1 cellular context compared by ENCODE assay signal in genomic region chr1:51303315-51303714, GRCh38.
TF ChIP-seq lines count a peak whose summit lies in the region.

No MANE protein-coding gene starts in this region.

TF ChIP-seq in SK-N-SH, 30 proteins besides CTCF, POLR2A, EP300 and RAD21 (continued from another document):
- no peak for TF ChIP-seq ZBTB33 (IDR thresholded peaks at IDR 0.05; ENCODE audit: borderline replicate concordance, low read depth)
